ENCODE assay signal across 27 cellular contexts in the genomic region with DNA sequence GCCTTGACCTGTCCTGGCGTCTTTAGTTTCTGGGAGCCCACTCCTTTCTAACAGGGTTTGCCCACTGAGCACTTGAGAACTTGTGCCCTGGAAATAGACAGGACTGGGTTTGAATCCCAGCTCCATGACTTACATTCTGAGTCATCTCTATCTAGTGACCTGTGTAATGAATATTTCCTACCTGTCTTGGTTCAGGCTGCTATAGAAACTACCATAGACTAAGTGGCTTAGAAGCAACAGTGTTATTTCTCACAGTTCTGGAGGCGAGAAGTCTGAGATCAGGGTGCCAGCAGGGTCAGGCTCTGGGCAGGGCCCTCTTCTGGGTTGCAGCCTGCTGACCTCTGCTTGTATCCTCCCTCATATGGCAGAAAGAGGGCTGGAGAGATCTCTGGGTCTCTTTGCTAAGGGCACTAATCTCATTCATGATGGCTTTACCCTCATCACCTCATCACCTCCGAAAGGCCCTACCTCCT.
"Had no signal": no experiment of that assay in that cellular context is flagged by ENCODE, and none has a peak within 500 bp of the region (broad histone marks: within the 10 kb centered on the region; RNA-seq: fewer than 3 reads in every experiment).

No MANE protein-coding gene starts in this region.

- H3K27ac Mint-ChIP-seq: activated B cell treated with CpG ODN at 0.5 μM for 24 hours; activated naive CD8-positive, alpha-beta T cell; activated T-helper 2 cell treated with anti-CD3 and anti-CD28 coated beads, Interferon-gamma antibody, Interleukin-2, Interleukin-4, amounts not matched to agents 10 μg/mL and 5 μg/mL and 100 μg/mL, durations not matched to agents 14 hours and 24 hours and 36 hours; nephron progenitor cell; T-helper 17 cell had no signal

- H3K9me3 Mint-ChIP-seq: activated B cell treated with CpG ODN at 0.5 μM for 24 hours; activated T-cell treated with anti-CD3 and anti-CD28 coated beads, Interleukin-2, amount 50 U/mL, for 4 hours; activated T-helper 2 cell treated with anti-CD3 and anti-CD28 coated beads, Interferon-gamma antibody, Interleukin-2, Interleukin-4, amounts not matched to agents 10 μg/mL and 5 μg/mL and 100 μg/mL, durations not matched to agents 14 hours and 24 hours and 36 hours; central memory CD8-positive, alpha-beta T cell; nephron progenitor cell had no signal

- FAIRE-seq: colon had no signal

- ATAC-seq: activated T-cell treated with anti-CD3 and anti-CD28 coated beads, Interleukin-2, amount 50 U/mL, for 4 hours; esophagus mucosa; gastroesophageal sphincter; left cardiac atrium; mucosa of descending colon; T-helper 17 cell had no signal

- H3K27me3 Mint-ChIP-seq: activated naive CD8-positive, alpha-beta T cell had no signal

- H3K36me3 ChIP-seq: adrenal gland, ascending aorta, gastroesophageal sphincter, thoracic aorta, upper lobe of left lung had no signal

- DNase-seq: activated B cell treated with CpG ODN at 0.5 μM for 24 hours; activated CD4-positive, alpha-beta T cell treated with anti-CD3 and anti-CD28 coated beads for 4 hours; activated CD4-positive, alpha-beta T cell treated with anti-CD3 and anti-CD28 coated beads, Interleukin-2, amount 50 U/mL, for 48 hours; activated CD8-positive, alpha-beta memory T cell treated with anti-CD3 and anti-CD28 coated beads, Interleukin-2, amount 50 U/mL, for 48 hours; activated naive CD4-positive, alpha-beta T cell; activated T-cell treated with anti-CD3 and anti-CD28 coated beads, Interleukin-2, amount 50 U/mL, for 4 hours; adrenal gland; effector memory CD4-positive, alpha-beta T cell; head of caudate nucleus; hypothalamus; left cardiac atrium; mesendoderm; mucosa of descending colon; nephron progenitor cell; occipital lobe; stimulated activated CD4-positive, alpha-beta T cell treated with anti-CD3 and anti-CD28 coated beads, Interleukin-4, amount 100 ng/mL, for 24 hours; stimulated activated naive CD4-positive, alpha-beta T cell treated with Interleukin-2 at 50 U/mL for 16 hours; T-helper 17 cell; upper lobe of left lung had no signal

- H3K4me1 ChIP-seq: adrenal gland, ascending aorta, gastroesophageal sphincter had no signal

- H3K9me3 ChIP-seq: adrenal gland, ascending aorta, gastroesophageal sphincter, mucosa of descending colon, thoracic aorta, upper lobe of left lung had no signal

- H3K4me3 Mint-ChIP-seq: activated B cell treated with CpG ODN at 0.5 μM for 24 hours; activated naive CD8-positive, alpha-beta T cell; activated T-cell treated with anti-CD3 and anti-CD28 coated beads, Interleukin-2, amount 50 U/mL, for 4 hours; central memory CD8-positive, alpha-beta T cell; nephron progenitor cell; T-helper 17 cell had no signal

- H3K27me3 ChIP-seq: adrenal gland, ascending aorta, gastroesophageal sphincter, upper lobe of left lung had no signal

- H3K27ac ChIP-seq: adrenal gland, ascending aorta, gastroesophageal sphincter, thoracic aorta, upper lobe of left lung had no signal

- H3K4me1 Mint-ChIP-seq: activated B cell treated with CpG ODN at 0.5 μM for 24 hours; central memory CD8-positive, alpha-beta T cell; T-helper 17 cell had no signal

- H3K4me3 ChIP-seq: adrenal gland, ascending aorta, gastroesophageal sphincter, mucosa of descending colon, thoracic aorta, upper lobe of left lung had no signal
